Comparison of ENCODE assay signal across 8 cellular contexts in genomic region chr10:23438547-23439451, GRCh38. TPM values are rescaled to one million over a fixed set of nuclear protein-coding genes. Genes with fewer than 3 reads are reported as not detected.
DNase-seq lines count a peak whose midpoint lies in the region; FAIRE-seq and TF ChIP-seq lines count a peak whose summit lies in the region.

OTUD1 (plus strand) TSS chr10:23439075; CDS start chr10:23439458, 383 bp downstream.

- H3K36me3 ChIP-seq in SJCRH30 (peaks cover 11% of the 10 kb centered on the region), neutrophil (no peaks in the 10 kb centered on the region)

- peak within 1 kb of the TSS; percentile 47; the same call in 1 of the 2 replicates for H3K27ac ChIP-seq in SJCRH30
- H3K27ac ChIP-seq in neutrophil: peak within 1 kb of the TSS; percentile 98

- H3K27me3 ChIP-seq in SJCRH30 (no peaks in the 10 kb centered on the region), neutrophil (no peaks in the 10 kb centered on the region)

- in situ Hi-C loops in G401 (cut with HindIII; ENCODE audit: low sequenced_read_pairs): no loop called here

- FAIRE-seq in H54 (lab: Jason Lieb, UNC): peak; percentile 72
- FAIRE-seq in frontal cortex (lab: Jason Lieb, UNC): no peak

- TF ChIP-seq CTCF in neutrophil (IDR thresholded peaks at IDR 0.05) (peak; percentile 61), subcutaneous adipose tissue (IDR thresholded peaks at IDR 0.05; ENCODE audit: low read depth) (no peak)

- DNase-seq in G401 (ENCODE audit: low spot score) (peak; percentile 95), H54 (ENCODE audit: insufficient read length, low spot score) (peak; percentile 96), LoVo (ENCODE audit: low spot score) (peak; percentile 91), SJCRH30 (peak; percentile 92 to 95), frontal cortex (ENCODE audit: low spot score in 2 of 2) (peak; percentile 96 to 98)
- peak; percentile 93 for DNase-seq in activated naive CD4-positive, alpha-beta T cell treated with Interleukin-2 at 50 U/mL for 16 hours

- peak within 1 kb of the TSS; percentile 87 for H3K4me3 ChIP-seq in SJCRH30
- peak within 1 kb of the TSS; percentile 64 to 84 for H3K4me3 ChIP-seq in neutrophil (ENCODE audit: low read depth in 1 of 2, low read length in 1 of 2)

- H3K4me1 ChIP-seq in SJCRH30: peaks cover 15% of the 10 kb centered on the region
- peaks cover 30 to 43% of the 10 kb centered on the region in 2 experiments for H3K4me1 ChIP-seq in neutrophil (ENCODE audit: control insufficient read depth in 1 of 2, insufficient read depth in 1 of 2, low read depth in 1 of 2, low read length in 1 of 2)

- TF ChIP-seq POLR2A in H54 (IDR thresholded peaks at IDR 0.05; ENCODE audit: low read depth, low read length): peak; percentile 63

- H3K9me3 ChIP-seq in SJCRH30 (replicated peaks) (no peaks in the 10 kb centered on the region), neutrophil (no peaks in the 10 kb centered on the region)

RNA-seq across cellular contexts. Expression of gene OTUD1, which starts in this region (rescaled TPM):
- total RNA-seq in G401 (2014; rRNA removed; shearing (Covaris generic)): 1.5 and 3.0 TPM in 2 replicates
- total RNA-seq in SJCRH30 (2014; rRNA removed; shearing (Covaris generic)): 10.4 and 11.8 TPM in 2 replicates
- total RNA-seq in frontal cortex: 16.7 TPM
- 10 to 100 TPM; 13.8 to 17.2 (median 16.2) TPM for total RNA-seq in subcutaneous adipose tissue

Comparison
In these comparisons a context has a peak if more than half of its experiments do, and no peak if none do; other contexts are left out.
1. Peak in every context shown above with its lines: DNase-seq, H3K4me3 ChIP-seq and H3K27ac ChIP-seq.